Comparison of ENCODE assay signal across 9 cellular contexts in the genomic region with DNA sequence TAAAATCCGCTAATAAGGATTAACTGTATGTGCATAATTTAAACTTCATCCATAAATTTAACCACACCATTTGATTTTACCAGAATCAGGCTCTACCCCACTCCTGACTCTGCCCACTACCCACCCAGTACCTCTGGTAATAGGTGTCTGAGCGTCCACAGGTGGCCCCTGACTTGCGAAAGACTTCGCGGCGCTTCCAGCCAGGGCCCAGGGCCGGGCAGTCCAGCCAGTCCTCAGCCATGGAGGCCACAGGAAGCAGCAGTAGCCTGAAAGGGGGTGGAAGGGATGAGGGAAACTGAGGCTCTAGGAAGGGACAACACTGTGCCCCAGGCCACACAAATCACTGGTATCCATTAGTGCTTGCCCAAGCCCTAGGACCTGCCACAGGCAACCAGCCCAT. TPM values are rescaled to one million over a fixed set of nuclear protein-coding genes. Genes with fewer than 3 reads are reported as not detected.
DNase-seq lines count a peak whose midpoint lies in the region; ATAC-seq and TF ChIP-seq lines count a peak whose summit lies in the region.
"Had no signal": no experiment of that assay in that cellular context is flagged by ENCODE, and none has a peak within 500 bp of the region (broad histone marks: within the 10 kb centered on the region; RNA-seq: fewer than 3 reads in every experiment).

No MANE protein-coding gene starts in this region.

- POLR2A ChIA-PET in A673 (lab: Charles Lee; ENCODE audit: low non-redundant PET) = no interaction called here
- POLR2A ChIA-PET in HEK293 (lab: Yijun Ruan, JAX) = no interaction called here

- peaks cover 51% of the 10 kb centered on the region for H3K36me3 Mint-ChIP-seq in memory B cell

- H3K27ac ChIP-seq in A673 (ENCODE audit: low read depth, low read length, poor library complexity, severe bottlenecking) = no peak overlapping the region
- H3K27ac ChIP-seq in HEK293 (ENCODE audit: extremely low read depth, low read depth, low read length) = no peak overlapping the region
- peak overlapping the region in 1 of 4 donors; percentile 95 for H3K27ac ChIP-seq in gastrocnemius medialis

- peak overlapping the region; percentile 99 for H3K4me3 Mint-ChIP-seq in memory B cell

- peaks cover 31% of the 10 kb centered on the region for H3K4me1 Mint-ChIP-seq in memory B cell

- TF ChIP-seq POLR2A in gastrocnemius medialis (IDR thresholded peaks at IDR 0.05) = no peak

- no peaks in the 10 kb centered on the region for H3K27me3 Mint-ChIP-seq in memory B cell

- H3K9ac ChIP-seq in adipocyte (ENCODE audit: low read length) = peak overlapping the region; percentile 98

- H3K4me1 ChIP-seq in A673 (ENCODE audit: insufficient read depth, low read length, poor library complexity, severe bottlenecking) (peaks cover 15% of the 10 kb centered on the region), HEK293 (ENCODE audit: control insufficient read depth, insufficient read depth, low read length) (peaks cover 6% of the 10 kb centered on the region; the same call in 1 of the 2 replicates), adipocyte (ENCODE audit: control insufficient read depth, insufficient read depth, low read length) (peaks cover 23% of the 10 kb centered on the region), gastrocnemius medialis (peaks cover 18 to 24% of the 10 kb centered on the region in 2 donors)

- in situ Hi-C loops in gastrocnemius medialis (cut with MboI; ENCODE audit: low sequenced_read_pairs in 4 of 4) = loop anchor here in 3 of 4 donors (25.0 kb wide), 4 partner anchors 467 to 908 kb away; a partner anchor contains a TSS

- no peak for DNase-seq in A673 (ENCODE audit: low spot score)
- DNase-seq in adipocyte (ENCODE audit: low read depth) = no peak
- no peak for DNase-seq in memory B cell (ENCODE audit: low spot score in 2 of 2)
- no peak for DNase-seq in stimulated activated CD4-positive, alpha-beta T cell treated with anti-CD3 and anti-CD28 coated beads, Interleukin-2, amount 100 ng/mL, for 24 hours
- no peak for DNase-seq in gastrocnemius medialis
- DNase-seq in globus pallidus (ENCODE audit: low spot score) = no peak
- DNase-seq in SKM-1 treated with dmso at 0.1 percent for 144 hours (lab: John Stamatoyannopoulos, UW; ENCODE audit: unreplicated experiment) = no peak
- DNase-seq: NCI-H2029 had no signal

- intact Hi-C loops in A673 (cut with micrococcal nuclease; ENCODE audit: unreplicated experiment) = no loop called here
- intact Hi-C loops in gastrocnemius medialis (cut with DNase I; ENCODE audit: low total_unique reads) = loop anchor here (2.0 to 10.0 kb wide), 6 partner anchors 29 to 1735 kb away; a partner anchor contains a TSS

- ATAC-seq in memory B cell (ENCODE audit: low read depth) = no peak
- no peak for ATAC-seq in gastrocnemius medialis

- H3K4me3 ChIP-seq in A673 (ENCODE audit: low read depth, low read length, poor library complexity, severe bottlenecking) = peak overlapping the region; percentile 91
- H3K4me3 ChIP-seq in HEK293 (ENCODE audit: low read depth, low read length) = no peak overlapping the region
- H3K4me3 ChIP-seq in adipocyte (ENCODE audit: low read length) = peak overlapping the region; percentile 99
- peak overlapping the region in 2 of 4 donors; percentile 74 to 99 for H3K4me3 ChIP-seq in gastrocnemius medialis

- H3K27ac Mint-ChIP-seq in memory B cell = peak overlapping the region; percentile 96

- no peaks in the 10 kb centered on the region for H3K27me3 ChIP-seq in A673 (replicated peaks; ENCODE audit: insufficient read depth, low read depth, low read length, poor library complexity)
- no peaks in the 10 kb centered on the region for H3K27me3 ChIP-seq in adipocyte (replicated peaks; ENCODE audit: control insufficient read depth, insufficient read depth, low read length)
- no peaks in the 10 kb centered on the region for H3K27me3 ChIP-seq in gastrocnemius medialis

- BruUV-seq in A673 (replicated peaks; lab: Mats Ljungman, UMichigan) = no TSS peak

- CTCF ChIA-PET in A673 (lab: Charles Lee) (no interaction called here), HEK293 (lab: Yijun Ruan, JAX) (interaction anchor here (1.1 kb wide), 1 partner anchor 13 kb away, joined by 3 read pairs; a partner anchor contains a TSS)

- no peaks in the 10 kb centered on the region for H3K9me3 ChIP-seq in A673 (ENCODE audit: low read depth, low read length, poor library complexity, severe bottlenecking)
- H3K9me3 ChIP-seq in HEK293 (ENCODE audit: control insufficient read depth, insufficient read depth, low read depth, low read length) = no peaks in the 10 kb centered on the region
- H3K9me3 ChIP-seq in adipocyte (ENCODE audit: control insufficient read depth, low read length) = no peaks in the 10 kb centered on the region
- H3K9me3 ChIP-seq in gastrocnemius medialis = no peaks in the 10 kb centered on the region

- peaks cover 2% of the 10 kb centered on the region for H3K9me3 Mint-ChIP-seq in memory B cell

- H3K36me3 ChIP-seq in A673 (ENCODE audit: insufficient read depth, low read length, poor library complexity, severe bottlenecking) (peaks cover 52% of the 10 kb centered on the region), HEK293 (ENCODE audit: control insufficient read depth in 2 of 2, insufficient read depth in 1 of 2, low read length in 2 of 2) (peaks cover 35 to 75% of the 10 kb centered on the region in 2 experiments), adipocyte (ENCODE audit: control insufficient read depth, insufficient read depth, low read length, severe bottlenecking) (peaks cover 55% of the 10 kb centered on the region), gastrocnemius medialis (peaks cover 0 to 59% of the 10 kb centered on the region in 2 donors)

- TF ChIP-seq CTCF in A673 (conservative IDR thresholded peaks at IDR 0.05; ENCODE audit: low read depth, low read length) (no peak), HEK293 (tag by site-specific recombination; IDR thresholded peaks at IDR 0.05) (no peak), gastrocnemius medialis (IDR thresholded peaks at IDR 0.05 in 4 of 5, conservative IDR thresholded peaks at IDR 0.05 in 1 of 5) (no peak)

TF ChIP-seq in HEK293, 187 proteins besides CTCF, POLR2A, EP300 and RAD21:
- no peak for TF ChIP-seq ZNF830 (tag by site-specific recombination; IDR thresholded peaks at IDR 0.05; ENCODE audit: low read depth)
- 0 out of 2 replicates have a peak, but pooled peaks have one; percentile 35 for TF ChIP-seq SCRT2 (tag by site-specific recombination; IDR thresholded peaks at IDR 0.05)
- no peak for TF ChIP-seq ZBTB8A (tag by site-specific recombination; IDR thresholded peaks at IDR 0.05)
- no peak for TF ChIP-seq ZNF837 (tag by site-specific recombination; IDR thresholded peaks at IDR 0.05)
- no peak for TF ChIP-seq ZNF274 (IDR thresholded peaks at IDR 0.05; ENCODE audit: low read length)
- TF ChIP-seq ZNF274 (tag by site-specific recombination; IDR thresholded peaks at IDR 0.05; ENCODE audit: borderline replicate concordance) = no peak
- TF ChIP-seq, protein P1, sequence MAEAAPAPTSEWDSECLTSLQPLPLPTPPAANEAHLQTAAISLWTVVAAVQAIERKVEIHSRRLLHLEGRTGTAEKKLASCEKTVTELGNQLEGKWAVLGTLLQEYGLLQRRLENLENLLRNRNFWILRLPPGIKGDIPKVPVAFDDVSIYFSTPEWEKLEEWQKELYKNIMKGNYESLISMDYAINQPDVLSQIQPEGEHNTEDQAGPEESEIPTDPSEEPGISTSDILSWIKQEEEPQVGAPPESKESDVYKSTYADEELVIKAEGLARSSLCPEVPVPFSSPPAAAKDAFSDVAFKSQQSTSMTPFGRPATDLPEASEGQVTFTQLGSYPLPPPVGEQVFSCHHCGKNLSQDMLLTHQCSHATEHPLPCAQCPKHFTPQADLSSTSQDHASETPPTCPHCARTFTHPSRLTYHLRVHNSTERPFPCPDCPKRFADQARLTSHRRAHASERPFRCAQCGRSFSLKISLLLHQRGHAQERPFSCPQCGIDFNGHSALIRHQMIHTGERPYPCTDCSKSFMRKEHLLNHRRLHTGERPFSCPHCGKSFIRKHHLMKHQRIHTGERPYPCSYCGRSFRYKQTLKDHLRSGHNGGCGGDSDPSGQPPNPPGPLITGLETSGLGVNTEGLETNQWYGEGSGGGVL (tag by site-specific recombination; IDR thresholded peaks at IDR 0.05) = no peak
TF ChIP-seq in HEK293: peak in this region for 1.

RNA-seq across cellular contexts. Expression of a gene that starts 1.6 kb away (rescaled TPM):
- 65.2 and 70.8 TPM in 2 replicates for total RNA-seq in A673 (2021)
- 100 to 1,000 TPM in 2 of 4 donors, 10 to 100 TPM in 2; 80.4 to 127 (median 103) TPM for total RNA-seq in gastrocnemius medialis

RNA-seq across cellular contexts. Expression of a gene that starts 7.7 kb away (rescaled TPM):
- 89.5 and 94.5 TPM in 2 replicates for total RNA-seq in A673 (2021)
- total RNA-seq in gastrocnemius medialis = 10 to 100 TPM; 21.1 to 32.0 (median 27.3) TPM

RNA-seq across cellular contexts. Expression of a gene that starts 13.5 kb away (rescaled TPM):
- total RNA-seq in A673 (2021) = 0.22 and 0.26 TPM in 2 replicates
- 1 to 10 TPM in 3 of 4 donors, not detected in 1; 1.3 to 1.4 (median 1.4) TPM for total RNA-seq in gastrocnemius medialis
